ENCODE assay signal across 8 cellular contexts in genomic region chr4:74370912-74371311, GRCh38. TPM values are rescaled to one million over a fixed set of nuclear protein-coding genes. Genes with fewer than 3 reads are reported as not detected.
A peak's percentile ranks its signal among the peaks of the same experiment; 100 is the strongest.
DNase-seq lines count a peak whose midpoint lies in the region; ATAC-seq and TF ChIP-seq lines count a peak whose summit lies in the region.

No MANE protein-coding gene starts in this region.

- TF ChIP-seq CTCF in BE2C (IDR thresholded peaks at IDR 0.05; ENCODE audit: low read depth, low read length) (peak; percentile 79), GM12875 (IDR thresholded peaks at IDR 0.05; ENCODE audit: borderline replicate concordance, insufficient read depth, low read depth, low read length) (peak; percentile 71), MM.1S (IDR thresholded peaks at IDR 0.05; ENCODE audit: low read length) (peak; percentile 81), smooth muscle cell (IDR thresholded peaks at IDR 0.05; ENCODE audit: borderline replicate concordance, insufficient read depth, poor library complexity, severe bottlenecking) (peak; percentile 62)

- H3K9ac ChIP-seq in MM.1S (ENCODE audit: low read length) (no peak overlapping the region), smooth muscle cell (ENCODE audit: low read depth) (no peak overlapping the region)

- H2AFZ ChIP-seq in MM.1S (ENCODE audit: low read length): no peak overlapping the region
- H2AFZ ChIP-seq in smooth muscle cell (ENCODE audit: low read depth): no peak overlapping the region

- H4K20me1 ChIP-seq in MM.1S (ENCODE audit: insufficient read depth, low read length): no peaks in the 10 kb centered on the region
- no peaks in the 10 kb centered on the region for H4K20me1 ChIP-seq in smooth muscle cell (ENCODE audit: low read depth)

- H3K4me2 ChIP-seq in MM.1S (ENCODE audit: low read depth, low read length): no peak overlapping the region
- no peak overlapping the region for H3K4me2 ChIP-seq in smooth muscle cell

- WGBS in smooth muscle cell (ENCODE audit: low lambda C conversion rate): 12% methylated on average over 1 of the region's 1 CpG

- H3K27ac ChIP-seq in MM.1S (ENCODE audit: low read length) (no peak overlapping the region), smooth muscle cell (ENCODE audit: low read depth) (no peak overlapping the region)

- H3K9me3 Mint-ChIP-seq in activated CD4-positive, alpha-beta memory T cell treated with anti-CD3 and anti-CD28 coated beads, Interleukin-2, amount 10 ng/mL, durations not matched to agents 7 days and 5 days: no peaks in the 10 kb centered on the region

- H3K79me2 ChIP-seq in MM.1S (ENCODE audit: low read length) (no peaks in the 10 kb centered on the region), smooth muscle cell (ENCODE audit: low read depth) (no peaks in the 10 kb centered on the region)

- POLR2A ChIA-PET in activated CD4-positive, alpha-beta memory T cell treated with anti-CD3 and anti-CD28 coated beads, Interleukin-2, amount 10 ng/mL, durations not matched to agents 7 days and 5 days (lab: Charles Lee): no interaction called here

- H3K9me3 ChIP-seq in BE2C (no peaks in the 10 kb centered on the region), MM.1S (replicated peaks; ENCODE audit: insufficient read depth, low read length) (no peaks in the 10 kb centered on the region), smooth muscle cell (replicated peaks; ENCODE audit: low read depth) (no peaks in the 10 kb centered on the region)

- intact Hi-C loops in Right ventricle myocardium superior (cut with DNase I): loop anchor here (10.0 kb wide), 1 partner anchor 304 kb away; no protein-coding TSS in a partner anchor

- H3K4me3 ChIP-seq in BE2C (ENCODE audit: low read depth, low read length): no peak overlapping the region
- H3K4me3 ChIP-seq in GM12875 (ENCODE audit: low read depth, low read length): no peak overlapping the region
- H3K4me3 ChIP-seq in MM.1S (ENCODE audit: low read length): no peak overlapping the region
- no peak overlapping the region for H3K4me3 ChIP-seq in smooth muscle cell

- H3K27me3 Mint-ChIP-seq in activated CD4-positive, alpha-beta memory T cell treated with anti-CD3 and anti-CD28 coated beads, Interleukin-2, amount 10 ng/mL, durations not matched to agents 7 days and 5 days: peaks cover 18% of the 10 kb centered on the region

- no peaks in the 10 kb centered on the region for H3K9me2 ChIP-seq in MM.1S (replicated peaks; ENCODE audit: insufficient read depth, low read length)

- peaks cover 6% of the 10 kb centered on the region; the same call in 1 of the 2 replicates for H3F3A ChIP-seq in MM.1S (ENCODE audit: insufficient read depth, low read length)
- H3F3A ChIP-seq in smooth muscle cell (ENCODE audit: low read depth): no peaks in the 10 kb centered on the region

- ATAC-seq in HG02571 (IDR thresholded peaks at IDR 0.05; ENCODE audit: unreplicated experiment): peak; percentile 86
- ATAC-seq in Right ventricle myocardium superior (ENCODE audit: poor library complexity): peak; percentile 86

- no peaks in the 10 kb centered on the region for H3K36me3 Mint-ChIP-seq in activated CD4-positive, alpha-beta memory T cell treated with anti-CD3 and anti-CD28 coated beads, Interleukin-2, amount 10 ng/mL, durations not matched to agents 7 days and 5 days (ENCODE audit: low read depth)

- H3K27ac Mint-ChIP-seq in activated CD4-positive, alpha-beta memory T cell treated with anti-CD3 and anti-CD28 coated beads, Interleukin-2, amount 10 ng/mL, durations not matched to agents 7 days and 5 days: no peak overlapping the region

- H3K36me3 ChIP-seq in BE2C (no peaks in the 10 kb centered on the region), MM.1S (replicated peaks; ENCODE audit: insufficient read depth, low read length) (no peaks in the 10 kb centered on the region), smooth muscle cell (ENCODE audit: low read depth) (no peaks in the 10 kb centered on the region)

- no peak overlapping the region for H3K4me3 Mint-ChIP-seq in activated CD4-positive, alpha-beta memory T cell treated with anti-CD3 and anti-CD28 coated beads, Interleukin-2, amount 10 ng/mL, durations not matched to agents 7 days and 5 days

- H3K27me3 ChIP-seq in BE2C: peaks cover 18% of the 10 kb centered on the region
- no peaks in the 10 kb centered on the region for H3K27me3 ChIP-seq in MM.1S (replicated peaks; ENCODE audit: insufficient read depth, low read length)
- peaks cover 19% of the 10 kb centered on the region for H3K27me3 ChIP-seq in smooth muscle cell (ENCODE audit: low read depth)

- H3K4me1 ChIP-seq in BE2C (no peaks in the 10 kb centered on the region), MM.1S (ENCODE audit: low read length) (peaks cover 20% of the 10 kb centered on the region), smooth muscle cell (ENCODE audit: low read depth) (peaks cover 1% of the 10 kb centered on the region)

- DNase-seq in BE2C: peak; percentile 26
- DNase-seq in MM.1S: peak; percentile 61
- peak; percentile 36 for DNase-seq in activated CD4-positive, alpha-beta memory T cell treated with anti-CD3 and anti-CD28 coated beads, Interleukin-2, amount 10 ng/mL, durations not matched to agents 7 days and 5 days
- no peak for DNase-seq in Right ventricle myocardium superior
- no peak for DNase-seq in smooth muscle cell (lab: John Stamatoyannopoulos, UW; ENCODE audit: unreplicated experiment)
- no peak for DNase-seq in GM19240 (ENCODE audit: insufficient read length, low spot score)

- CTCF ChIA-PET in activated CD4-positive, alpha-beta memory T cell treated with anti-CD3 and anti-CD28 coated beads, Interleukin-2, amount 10 ng/mL, durations not matched to agents 7 days and 5 days (lab: Charles Lee): interaction anchor here (1.6 kb wide), 1 partner anchor 161 kb away, joined by 9 read pairs; no protein-coding TSS in a partner anchor

- peaks cover 2% of the 10 kb centered on the region for H3K4me1 Mint-ChIP-seq in activated CD4-positive, alpha-beta memory T cell treated with anti-CD3 and anti-CD28 coated beads, Interleukin-2, amount 10 ng/mL, durations not matched to agents 7 days and 5 days

RNA-seq across cellular contexts. Expression of gene EREG, which starts 6.0 kb away (rescaled TPM):
- not detected for polyA plus RNA-seq in BE2C (2012; ENCODE audit: insufficient read depth, insufficient read length, low read depth)
- not detected for total RNA-seq in activated CD4-positive, alpha-beta memory T cell treated with anti-CD3 and anti-CD28 coated beads, Interleukin-2, amount 10 ng/mL, durations not matched to agents 7 days and 5 days
- total RNA-seq in Right ventricle myocardium superior (not detected), smooth muscle cell (1.3 and 1.9 TPM in 2 replicates)
- 0.27 and 0.55 TPM in 2 replicates for polyA plus RNA-seq in smooth muscle cell

Comparison
In these comparisons a context has a peak if more than half of its experiments do, and no peak if none do; other contexts are left out.
1. DNase-seq: peak in BE2C (single experiment), MM.1S (single experiment) and activated CD4-positive, alpha-beta memory T cell treated with anti-CD3 and anti-CD28 coated beads, Interleukin-2, amount 10 ng/mL, durations not matched to agents 7 days and 5 days (single experiment); none in Right ventricle myocardium superior (single experiment), smooth muscle cell (single experiment) and GM19240 (single experiment).
2. Peak in every context shown above with its lines, with median percentiles within 50 percentile points of each other: CTCF ChIP-seq.